10 cellular contexts compared by ENCODE assay signal in the genomic region with DNA sequence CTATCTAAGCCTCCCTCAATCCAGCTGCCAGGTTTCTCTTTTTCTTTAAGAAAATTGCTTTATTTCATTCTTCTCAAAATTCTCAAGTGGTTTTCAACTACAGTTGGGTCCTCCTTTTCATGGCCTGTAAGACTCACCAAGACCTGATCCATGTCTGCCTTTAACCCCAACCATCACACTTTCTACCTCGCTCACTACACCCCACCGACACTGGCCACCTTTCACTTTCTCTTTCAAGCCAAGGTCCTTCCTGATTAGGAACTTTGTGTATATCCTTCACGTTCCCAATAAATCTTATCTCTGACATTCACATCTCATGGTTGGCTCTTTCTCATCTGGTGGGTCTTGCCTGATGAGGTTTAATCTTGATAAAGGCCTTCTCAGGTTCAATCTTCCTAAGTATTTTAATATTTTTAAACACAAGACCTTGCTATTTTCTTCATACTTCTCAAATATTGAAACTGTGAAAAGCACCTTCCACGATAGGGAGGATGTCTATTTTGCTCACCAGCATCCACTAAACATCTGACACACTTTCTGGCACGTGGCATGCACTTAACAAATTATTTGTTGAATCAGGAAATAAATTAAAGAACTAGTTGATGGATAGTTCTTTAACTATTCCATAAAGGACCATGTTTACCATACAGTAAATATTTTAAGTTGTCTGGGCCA.
A peak's percentile ranks its signal among the peaks of the same experiment; 100 is the strongest.
DNase-seq lines count a peak whose midpoint lies in the region; ATAC-seq, FAIRE-seq and TF ChIP-seq lines count a peak whose summit lies in the region.
"Had no signal": no experiment of that assay in that cellular context is flagged by ENCODE, and none has a peak within 500 bp of the region (broad histone marks: within the 10 kb centered on the region; RNA-seq: fewer than 3 reads in every experiment).

No MANE protein-coding gene starts in this region.

- H2BK5ac ChIP-seq in trophoblast cell (ENCODE audit: low read depth, low read length, poor library complexity): no peak overlapping the region

- no peaks in the 10 kb centered on the region for H3K79me1 ChIP-seq in trophoblast cell (ENCODE audit: low read length)

- no peak for FAIRE-seq in small intestine (lab: Jason Lieb, UNC)
- FAIRE-seq: bronchial epithelial cell had no signal

- H3K27me3 ChIP-seq in small intestine (ENCODE audit: control insufficient read depth in 2 of 2, insufficient read depth in 2 of 2, low read length in 2 of 2): no peaks in the 10 kb centered on the region
- no peaks in the 10 kb centered on the region for H3K27me3 ChIP-seq in ovary
- H3K27me3 ChIP-seq in trophoblast cell (ENCODE audit: insufficient read depth, low read length): no peaks in the 10 kb centered on the region

- CTCF ChIA-PET in activated naive CD4-positive, alpha-beta T cell treated with anti-CD3 and anti-CD28 coated beads for 36 hours (lab: Charles Lee): no interaction called here
- CTCF ChIA-PET in HEK293T (lab: Yijun Ruan, JAX): no interaction called here

- no peak overlapping the region for H2AK5ac ChIP-seq in trophoblast cell (ENCODE audit: low read length)

- no peak for TF ChIP-seq POLR2A in ovary (IDR thresholded peaks at IDR 0.05)

- no peaks in the 10 kb centered on the region for H3K9me3 Mint-ChIP-seq in activated naive CD4-positive, alpha-beta T cell treated with anti-CD3 and anti-CD28 coated beads for 36 hours

- no peaks in the 10 kb centered on the region for H3K9me3 ChIP-seq in small intestine (ENCODE audit: control insufficient read depth, low read depth)
- H3K9me3 ChIP-seq in ovary: no peaks in the 10 kb centered on the region
- H3K9me3 ChIP-seq in trophoblast cell (ENCODE audit: insufficient read depth, low read depth, low read length): no peaks in the 10 kb centered on the region

- TF ChIP-seq CTCF in ovary (IDR thresholded peaks at IDR 0.05): no peak

- POLR2A ChIA-PET in HEK293T (lab: Yijun Ruan, JAX): no interaction called here

- H3K79me2 ChIP-seq in trophoblast cell (ENCODE audit: control insufficient read depth, insufficient read depth, low read length, poor library complexity): no peaks in the 10 kb centered on the region

- DNase-seq in activated naive CD4-positive, alpha-beta T cell treated with anti-CD3 and anti-CD28 coated beads for 36 hours: peak; percentile 5
- no peak for DNase-seq in activated naive CD4-positive, alpha-beta T cell (lab: John Stamatoyannopoulos, UW)
- peak; percentile 17 for DNase-seq in small intestine
- DNase-seq in HEK293T (ENCODE audit: extremely low spot score): no peak
- DNase-seq in ovary: no peak
- no peak for DNase-seq in trophoblast cell

- no peak overlapping the region for H4K91ac ChIP-seq in trophoblast cell (ENCODE audit: low read depth, low read length)

- H3K9ac ChIP-seq in trophoblast cell (ENCODE audit: low read length): no peak overlapping the region

- peak; percentile 93 for ATAC-seq in HG02588 (IDR thresholded peaks at IDR 0.05; ENCODE audit: unreplicated experiment)
- ATAC-seq in HG03571 (IDR thresholded peaks at IDR 0.05; ENCODE audit: unreplicated experiment): peak; percentile 92
- ATAC-seq: GM23338 had no signal

- no peak overlapping the region for H4K12ac ChIP-seq in trophoblast cell (ENCODE audit: low read depth, low read length)

- H3K4me3 ChIP-seq in small intestine (ENCODE audit: low read depth in 1 of 2, low read length in 2 of 2) (no peak overlapping the region), ovary (no peak overlapping the region), trophoblast cell (ENCODE audit: low read depth, low read length) (no peak overlapping the region)
- H3K4me3 ChIP-seq: GM23338 had no signal

- no peak for TF ChIP-seq EP300 in ovary (IDR thresholded peaks at IDR 0.05)

- H3K27ac ChIP-seq in small intestine (ENCODE audit: low read depth in 1 of 2, low read length in 1 of 2): no peak overlapping the region
- H3K27ac ChIP-seq in ovary: no peak overlapping the region
- H3K27ac ChIP-seq in trophoblast cell (ENCODE audit: low read depth, low read length): no peak overlapping the region

- H3K27ac Mint-ChIP-seq in activated naive CD4-positive, alpha-beta T cell treated with anti-CD3 and anti-CD28 coated beads for 36 hours: peak overlapping the region; percentile 35
- H3K27ac Mint-ChIP-seq: GM23338 had no signal

- H3K27me3 Mint-ChIP-seq in activated naive CD4-positive, alpha-beta T cell treated with anti-CD3 and anti-CD28 coated beads for 36 hours (ENCODE audit: low read depth): peaks cover 7% of the 10 kb centered on the region

- no peak overlapping the region for H4K8ac ChIP-seq in trophoblast cell (ENCODE audit: low read depth, low read length)

- H2BK120ac ChIP-seq in trophoblast cell (ENCODE audit: insufficient read depth, low read length, poor library complexity): no peak overlapping the region

- WGBS in small intestine, 3 donors: 24 to 46% (median 34%) methylated on average over 5 of the region's 5 CpGs
- 70 to 78% (median 74%) methylated on average over 5 of the region's 5 CpGs for WGBS in ovary, 3 donors
- WGBS in trophoblast cell (ENCODE audit: extremely low coverage, insufficient coverage, insufficient read length): no CpG with 5 or more reads among the region's 5 CpGs

- H3K14ac ChIP-seq in trophoblast cell (ENCODE audit: low read length): no peak overlapping the region

- peaks cover 3% of the 10 kb centered on the region for H3K4me1 Mint-ChIP-seq in activated naive CD4-positive, alpha-beta T cell treated with anti-CD3 and anti-CD28 coated beads for 36 hours (ENCODE audit: low read depth)
- H3K4me1 Mint-ChIP-seq: GM23338 had no signal

- no peak overlapping the region for H2BK12ac ChIP-seq in trophoblast cell (ENCODE audit: low read length)

- no peak overlapping the region for H2AFZ ChIP-seq in trophoblast cell (ENCODE audit: insufficient read depth, low read length, poor library complexity)
- H2AFZ ChIP-seq: GM23338 had no signal

- intact Hi-C loops in activated naive CD4-positive, alpha-beta T cell treated with anti-CD3 and anti-CD28 coated beads for 36 hours (cut with micrococcal nuclease): no loop called here
- intact Hi-C loops in ovary (cut with DNase I): no loop called here

- H3K4me3 Mint-ChIP-seq in activated naive CD4-positive, alpha-beta T cell treated with anti-CD3 and anti-CD28 coated beads for 36 hours: peak overlapping the region; percentile 56
- H3K4me3 Mint-ChIP-seq: GM23338 had no signal

- H3K36me3 ChIP-seq in small intestine (ENCODE audit: control insufficient read depth in 2 of 2, insufficient read depth in 2 of 2, low read length in 2 of 2) (no peaks in the 10 kb centered on the region), ovary (no peaks in the 10 kb centered on the region), trophoblast cell (ENCODE audit: control insufficient read depth in 1 of 2, insufficient read depth in 2 of 2, low read length in 2 of 2) (no peaks in the 10 kb centered on the region)

- no peak overlapping the region for H3K18ac ChIP-seq in trophoblast cell (ENCODE audit: low read length)

- no peaks in the 10 kb centered on the region for H3K36me3 Mint-ChIP-seq in activated naive CD4-positive, alpha-beta T cell treated with anti-CD3 and anti-CD28 coated beads for 36 hours (ENCODE audit: low read depth)

- no peaks in the 10 kb centered on the region for H3K4me1 ChIP-seq in small intestine (ENCODE audit: control insufficient read depth in 2 of 2, insufficient read depth in 1 of 2, low read depth in 1 of 2, low read length in 1 of 2)
- no peaks in the 10 kb centered on the region for H3K4me1 ChIP-seq in ovary (ENCODE audit: insufficient read depth)
- H3K4me1 ChIP-seq in trophoblast cell (ENCODE audit: control insufficient read depth in 1 of 2, insufficient read depth in 2 of 2, low read length in 2 of 2): no peaks in the 10 kb centered on the region

- no peak overlapping the region for H3K23ac ChIP-seq in trophoblast cell (ENCODE audit: low read length)

- H3K4me2 ChIP-seq in trophoblast cell (ENCODE audit: low read length): no peak overlapping the region
- H3K4me2 ChIP-seq: GM23338 had no signal

- H3K4ac ChIP-seq in trophoblast cell (ENCODE audit: low read depth, low read length): no peak overlapping the region

TF ChIP-seq in HEK293T, 16 proteins besides CTCF, POLR2A, EP300 and RAD21:
- no peak for TF ChIP-seq SUZ12 (IDR thresholded peaks at IDR 0.05)
- no peak for TF ChIP-seq ARNT (IDR thresholded peaks at IDR 0.05)
- no peak for TF ChIP-seq BHLHE40 (IDR thresholded peaks at IDR 0.05; ENCODE audit: borderline replicate concordance)
- TF ChIP-seq, protein P1, sequence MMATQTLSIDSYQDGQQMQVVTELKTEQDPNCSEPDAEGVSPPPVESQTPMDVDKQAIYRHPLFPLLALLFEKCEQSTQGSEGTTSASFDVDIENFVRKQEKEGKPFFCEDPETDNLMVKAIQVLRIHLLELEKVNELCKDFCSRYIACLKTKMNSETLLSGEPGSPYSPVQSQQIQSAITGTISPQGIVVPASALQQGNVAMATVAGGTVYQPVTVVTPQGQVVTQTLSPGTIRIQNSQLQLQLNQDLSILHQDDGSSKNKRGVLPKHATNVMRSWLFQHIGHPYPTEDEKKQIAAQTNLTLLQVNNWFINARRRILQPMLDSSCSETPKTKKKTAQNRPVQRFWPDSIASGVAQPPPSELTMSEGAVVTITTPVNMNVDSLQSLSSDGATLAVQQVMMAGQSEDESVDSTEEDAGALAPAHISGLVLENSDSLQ (IDR thresholded peaks at IDR 0.05): no peak
TF ChIP-seq in HEK293T: peak in this region for 0.

Comparison
In these comparisons a context has a peak if more than half of its experiments do, and no peak if none do; other contexts are left out.
1. DNase-seq: peak in activated naive CD4-positive, alpha-beta T cell treated with anti-CD3 and anti-CD28 coated beads for 36 hours (single experiment) and small intestine (single experiment); none in activated naive CD4-positive, alpha-beta T cell (0 of 4), HEK293T (single experiment), ovary (0 of 5) and trophoblast cell (0 of 2).